Comparison of ENCODE assay signal across 8 cellular contexts in the genomic region with DNA sequence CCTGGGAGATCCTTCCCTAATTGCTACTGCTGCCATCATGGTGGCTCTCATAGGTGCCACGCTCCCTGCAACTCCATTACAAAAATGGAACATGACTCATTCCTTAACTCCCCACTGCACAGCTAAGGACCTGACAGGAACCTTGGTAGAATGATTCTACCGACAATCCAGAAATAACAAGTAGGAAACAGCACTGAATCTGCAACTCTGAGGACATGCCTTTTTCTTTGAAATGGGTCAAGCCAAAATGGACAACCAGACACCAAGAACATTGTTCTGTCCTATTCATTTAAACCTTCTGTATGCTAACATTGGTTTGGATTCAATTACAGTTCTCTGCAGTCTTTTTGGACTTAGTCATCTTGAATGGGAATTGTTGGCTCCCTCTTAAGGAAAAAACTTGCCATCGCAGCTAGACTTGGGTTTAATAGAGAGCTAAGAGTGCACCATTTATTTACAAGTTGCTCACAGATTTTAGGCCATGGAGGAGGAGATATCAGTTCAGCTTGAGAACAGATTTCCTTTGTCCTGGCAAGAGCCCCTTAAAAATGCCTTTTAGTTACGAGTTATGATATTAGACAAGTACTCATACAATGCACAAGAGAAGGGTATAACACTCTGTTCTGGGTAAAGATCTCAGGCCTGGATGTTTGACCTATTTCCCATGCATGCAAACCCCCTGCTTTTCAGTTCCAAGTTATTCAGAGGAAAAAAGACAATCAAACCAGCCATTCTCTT. TPM values are rescaled to one million over a fixed set of nuclear protein-coding genes. Genes with fewer than 3 reads are reported as not detected.
A peak's percentile ranks its signal among the peaks of the same experiment; 100 is the strongest.
DNase-seq lines count a peak whose midpoint lies in the region; ATAC-seq and TF ChIP-seq lines count a peak whose summit lies in the region.

No MANE protein-coding gene starts in this region.

- no peaks in the 10 kb centered on the region for H4K20me1 ChIP-seq in BLaER1 treated with 17β-estradiol and CSF1 and Interleukin-3, amounts not matched to agents 10 nM and 100 nM

- peak overlapping the region in 1 of 10 experiments; percentile 2; a peak in 2 of 20 replicates for H3K4me3 ChIP-seq in BLaER1 treated with 17β-estradiol and CSF1 and Interleukin-3, amounts not matched to agents 10 nM and 100 nM
- no peak overlapping the region for H3K4me3 ChIP-seq in spleen

- peak overlapping the region in 8 of 11 experiments; percentile 21 to 59 (median 41); a peak in 12 of 22 replicates for H3K9ac ChIP-seq in BLaER1 treated with 17β-estradiol and CSF1 and Interleukin-3, amounts not matched to agents 10 nM and 100 nM

- H3K27ac ChIP-seq in BLaER1 treated with 17β-estradiol and CSF1 and Interleukin-3, amounts not matched to agents 10 nM and 100 nM, result peak overlapping the region in 10 of 11 experiments; percentile 13 to 84 (median 76); a peak in 19 of 22 replicates
- no peak overlapping the region for H3K27ac ChIP-seq in spleen

- H3K27me3 ChIP-seq in BLaER1 treated with 17β-estradiol and CSF1 and Interleukin-3, amounts not matched to agents 10 nM and 100 nM, result no peaks in the 10 kb centered on the region
- peaks cover 0 to 9% (median 0%) of the 10 kb centered on the region in 7 donors for H3K27me3 ChIP-seq in spleen (replicated peaks in 1 of 7)

- H3K9me3 ChIP-seq in BLaER1 treated with 17β-estradiol and CSF1 and Interleukin-3, amounts not matched to agents 10 nM and 100 nM (replicated peaks in 1 of 11), result no peaks in the 10 kb centered on the region
- no peaks in the 10 kb centered on the region for H3K9me3 ChIP-seq in spleen

- intact Hi-C loops in spleen (cut with DNase I; ENCODE audit: low total_unique reads), result loop anchor here (10.0 kb wide), 1 partner anchor 71 kb away; no protein-coding TSS in a partner anchor

- 42 to 53% (median 43%) methylated on average over 4 of the region's 4 CpGs for WGBS in spleen, 5 donors

- DNase-seq in NOMO-1 treated with DMSO at 0.1 percent for 48 hours (lab: John Stamatoyannopoulos, UW; ENCODE audit: unreplicated experiment) (peak; percentile 40), dermis microvascular lymphatic vessel endothelial cell (ENCODE audit: low read depth in 2 of 2) (peak; percentile 30 to 68), mucosa of gallbladder (ENCODE audit: low spot score) (peak; percentile 19), spleen (no peak)

- ATAC-seq in GM18868 (IDR thresholded peaks at IDR 0.05; ENCODE audit: unreplicated experiment) (peak; percentile 41), GM19463 (IDR thresholded peaks at IDR 0.05; ENCODE audit: unreplicated experiment) (no peak), GM19328 (IDR thresholded peaks at IDR 0.05; ENCODE audit: unreplicated experiment) (no peak)

- TF ChIP-seq POLR2A in spleen (IDR thresholded peaks at IDR 0.05), result no peak

- peaks cover 19 to 35% (median 32%) of the 10 kb centered on the region in 10 experiments for H3K4me1 ChIP-seq in BLaER1 treated with 17β-estradiol and CSF1 and Interleukin-3, amounts not matched to agents 10 nM and 100 nM
- peaks cover 0 to 8% (median 6%) of the 10 kb centered on the region in 6 donors for H3K4me1 ChIP-seq in spleen

- H3K4me2 ChIP-seq in BLaER1 treated with 17β-estradiol and CSF1 and Interleukin-3, amounts not matched to agents 10 nM and 100 nM, result peak overlapping the region; percentile 55 to 80 (median 69)

- peak in 5 of 11 experiments; percentile 12 to 40 (median 27) for TF ChIP-seq CTCF in spleen (IDR thresholded peaks at IDR 0.05 in 8 of 11, conservative IDR thresholded peaks at IDR 0.05 in 3 of 11)

- no peaks in the 10 kb centered on the region for H3K36me3 ChIP-seq in BLaER1 treated with 17β-estradiol and CSF1 and Interleukin-3, amounts not matched to agents 10 nM and 100 nM
- no peaks in the 10 kb centered on the region for H3K36me3 ChIP-seq in spleen

RNA-seq across cellular contexts. Expression of gene NSRP1, which starts 20.9 kb away (rescaled TPM):
- total RNA-seq in dermis microvascular lymphatic vessel endothelial cell, result 8.1 and 11.6 TPM in 2 replicates
- total RNA-seq in mucosa of gallbladder, result 23.1 TPM
- 10 to 100 TPM; 27.0 to 39.8 (median 36.8) TPM for total RNA-seq in spleen
- 10 to 100 TPM; 15.5 to 23.3 (median 20.3) TPM for polyA plus RNA-seq in spleen

Comparison
In these comparisons a context has a peak if more than half of its experiments do, and no peak if none do; other contexts are left out.
1. H3K27ac ChIP-seq: peak in BLaER1 treated with 17β-estradiol and CSF1 and Interleukin-3, amounts not matched to agents 10 nM and 100 nM (10 of 11); none in spleen (0 of 8).